Comparison of ENCODE assay signal across 23 cellular contexts in the genomic region with DNA sequence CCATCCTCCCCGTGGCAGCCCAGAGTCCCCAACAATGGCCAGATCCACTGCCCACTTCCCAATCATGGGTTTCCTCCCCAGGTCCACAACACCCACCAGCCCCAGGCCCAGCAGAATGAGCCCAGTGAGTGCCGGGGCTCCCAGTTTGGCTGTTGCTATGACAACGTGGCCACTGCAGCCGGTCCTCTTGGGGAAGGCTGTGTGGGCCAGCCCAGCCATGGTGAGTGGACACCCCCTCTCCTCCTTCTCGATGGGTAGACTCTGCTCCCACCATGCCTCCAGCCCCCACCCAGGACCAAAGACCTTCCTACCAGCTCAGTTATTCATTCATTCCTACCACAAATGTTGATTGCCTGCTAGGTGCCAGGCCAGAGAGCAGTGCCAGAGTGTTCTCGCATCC. TPM values are rescaled to one million over a fixed set of nuclear protein-coding genes. Genes with fewer than 3 reads are reported as not detected.
DNase-seq lines count a peak whose midpoint lies in the region; ATAC-seq, FAIRE-seq and TF ChIP-seq lines count a peak whose summit lies in the region.
"Had no signal": no experiment of that assay in that cellular context is flagged by ENCODE, and none has a peak within 500 bp of the region (broad histone marks: within the 10 kb centered on the region; RNA-seq: fewer than 3 reads in every experiment).

No MANE protein-coding gene starts in this region.

- no peak for TF ChIP-seq RAD21 in HepG2 (CRISPR knock-in tag; IDR thresholded peaks at IDR 0.05)

- H4K20me1 ChIP-seq in HepG2 (ENCODE audit: insufficient read depth, low read length) = no peaks in the 10 kb centered on the region

- H3K4me1 ChIP-seq in HepG2 (ENCODE audit: insufficient read depth, low read length) = peaks cover 46% of the 10 kb centered on the region

- CTCF ChIA-PET in HepG2 (lab: Yijun Ruan, JAX; ENCODE audit: low intra/inter-chr PET ratio, low total read pairs) = no interaction called here

- peak; percentile 15 for DNase-seq in GM12892 (ENCODE audit: insufficient read length)
- no peak for DNase-seq in HTR-8/SVneo (ENCODE audit: insufficient read length, low spot score)
- no peak for DNase-seq in HepG2 (ENCODE audit: low spot score)
- no peak for DNase-seq in sciatic nerve (ENCODE audit: low spot score)
- DNase-seq in NCI-H446 (lab: John Stamatoyannopoulos, UW) = no peak
- no peak for DNase-seq in HUDEP-2 (lab: John Stamatoyannopoulos, UW; ENCODE audit: unreplicated experiment in 76 of 76)
- DNase-seq in stimulated activated CD8-positive, alpha-beta memory T cell treated with anti-CD3 and anti-CD28 coated beads, Interleukin-4, amount 100 ng/mL, for 48 hours = no peak
- DNase-seq: DMS 273 treated with DMSO at 0.1 percent for 48 hours, DMS79, EL, GDM1, IMR-90, NCI-H1048, NCI-H1417, NCI-H1694, NCI-H2029 treated with DMSO at 0.1 percent for 48 hours, NCI-H69, RPMI8226, SHP77 had no signal

- H2AFZ ChIP-seq in HepG2 (ENCODE audit: low read length) = no peak overlapping the region

- POLR2A ChIA-PET in HepG2 (lab: Yijun Ruan, JAX) = no interaction called here

- no peak overlapping the region for H3K9ac ChIP-seq in HepG2 (ENCODE audit: insufficient read depth, low read depth, low read length)

- 17% methylated on average over 5 of the region's 6 CpGs for WGBS in HepG2 (ENCODE audit: low lambda C conversion rate)

- no peaks in the 10 kb centered on the region for H3K36me3 ChIP-seq in HepG2 (replicated peaks in 1 of 2; ENCODE audit: control insufficient read depth in 1 of 2, insufficient read depth in 2 of 2, low read length in 2 of 2)

- no TSS peak for BruUV-seq in HepG2 (replicated peaks; lab: Mats Ljungman, UMichigan)

- no peak for TF ChIP-seq CTCF in HepG2 (CRISPR knock-in tag; IDR thresholded peaks at IDR 0.05)

- peak overlapping the region; percentile 53; the same call in 1 of the 2 replicates for H3K4me2 ChIP-seq in HepG2 (ENCODE audit: low read depth, low read length)

- no peak for TF ChIP-seq EP300 in HepG2 (IDR thresholded peaks at IDR 0.05; ENCODE audit: low read depth in 2 of 2, low read length in 2 of 2)
- TF ChIP-seq EP300 in HepG2 (CRISPR knock-in tag; IDR thresholded peaks at IDR 0.05; ENCODE audit: borderline replicate concordance) = no peak

- in situ Hi-C loops in HepG2 (cut with HindIII; ENCODE audit: extremely low pct_ligation_motif_present, low pct_unique_long_range_greater_than_20kb) = no loop called here

- H3K27me3 ChIP-seq in HepG2 (ENCODE audit: control insufficient read depth in 1 of 2, insufficient read depth in 2 of 2, low read length in 2 of 2) = peaks cover 2 to 43% of the 10 kb centered on the region in 2 experiments; a peak in 3 of 5 replicates

- H3K79me2 ChIP-seq in HepG2 (ENCODE audit: insufficient read depth, low read length) = no peaks in the 10 kb centered on the region

- FAIRE-seq in GM12892 (lab: Jason Lieb, UNC) = no peak
- FAIRE-seq in HTR-8/SVneo (lab: Jason Lieb, UNC) = peak; percentile 85
- no peak for FAIRE-seq in HepG2 (lab: Jason Lieb, UNC)
- FAIRE-seq: GM12878, H54 had no signal

- intact Hi-C loops in HepG2 (cut with micrococcal nuclease; ENCODE audit: unreplicated experiment) = no loop called here
- intact Hi-C loops in sciatic nerve (cut with DNase I) = no loop called here

- H3K4me3 ChIP-seq in HepG2 (replicated peaks in 1 of 3; ENCODE audit: insufficient read depth in 1 of 3, low read depth in 2 of 3, low read length in 3 of 3) = peak overlapping the region in 1 of 3 experiments; percentile 35; a peak in 1 of 6 replicates
- H3K4me3 ChIP-seq: GM12878 had no signal

- TF ChIP-seq POLR2A in GM12892 (IDR thresholded peaks at IDR 0.05; ENCODE audit: low read depth, low read length) = no peak
- TF ChIP-seq POLR2A in HepG2 (IDR thresholded peaks at IDR 0.05; ENCODE audit: insufficient read depth in 1 of 2, low read depth in 2 of 2, low read length in 2 of 2) = no peak

- no peaks in the 10 kb centered on the region for H3K9me3 ChIP-seq in HepG2 (ENCODE audit: low read length)

- no peak overlapping the region for H3K27ac ChIP-seq in HepG2 (ENCODE audit: extremely low read length, insufficient read depth, low read length)
- H3K27ac ChIP-seq: C4-2B had no signal

- ATAC-seq in HepG2 (peak; percentile 13), sciatic nerve (peak; percentile 13)
- ATAC-seq: GM12878 had no signal

TF ChIP-seq in HepG2, 621 proteins besides CTCF, POLR2A, EP300 and RAD21:
- TF ChIP-seq RFX1 (IDR thresholded peaks at IDR 0.05) (peak; percentile 67), RORA (CRISPR knock-in tag; IDR thresholded peaks at IDR 0.05) (no peak), ZIK1 (CRISPR knock-in tag; IDR thresholded peaks at IDR 0.05; ENCODE audit: borderline replicate concordance, low read depth) (no peak), RFX3 (CRISPR knock-in tag; IDR thresholded peaks at IDR 0.05) (peak; percentile 54; the same call in 1 of the 2 replicates), ZNF83 (CRISPR knock-in tag; IDR thresholded peaks at IDR 0.05; ENCODE audit: borderline replicate concordance) (no peak), KLF12 (CRISPR knock-in tag; IDR thresholded peaks at IDR 0.05; ENCODE audit: borderline replicate concordance) (no peak), ZSCAN22 (CRISPR knock-in tag; IDR thresholded peaks at IDR 0.05) (no peak)
TF ChIP-seq in HepG2: peak in this region for 2.

RNA-seq across cellular contexts. Expression of a gene that starts 23.8 kb away (rescaled TPM):
- polyA plus RNA-seq in GM12892 (2012; ENCODE audit: missing spikeins) = 9.8 TPM
- total RNA-seq in HepG2 (2016; rRNA removed; fragmentation: Illumina TruSeq; extraction: Trizol) (not detected in 2 replicates), sciatic nerve (115 TPM)
- total RNA-seq in HepG2 (2016; cell fraction: cytosol; rRNA removed; fragmentation: Illumina TruSeq; extraction: Trizol; ENCODE audit: low read depth) = not detected in 2 replicates
- not detected in 2 replicates for total RNA-seq in HepG2 (2016; cell fraction: insoluble cytoplasmic fraction; rRNA removed; fragmentation: Illumina TruSeq; extraction: Trizol)
- not detected in 2 replicates for total RNA-seq in HepG2 (2016; cell fraction: membrane; rRNA removed; fragmentation: Illumina TruSeq; extraction: Trizol)
- not detected in 2 replicates for total RNA-seq in HepG2 (2016; cell fraction: nucleus; rRNA removed; fragmentation: Illumina TruSeq; extraction: Trizol)
- not detected in 2 replicates for polyA plus RNA-seq in HepG2 (2011; rRNA removed)
- 0.01 TPM in 1 of 2 replicates, not detected in the other for polyA plus RNA-seq in HepG2 (2011; cell fraction: cytosol; rRNA removed)
- polyA plus RNA-seq in HepG2 (2011; cell fraction: nucleus; rRNA removed) = 0.05 TPM in 1 of 2 replicates, not detected in the other
- 0.07 and 0.28 TPM in 2 replicates for polyA plus RNA-seq in HepG2 (2012)
- polyA plus RNA-seq in HepG2 (2016; cell fraction: cytosol; fragmentation: Illumina TruSeq; extraction: Trizol; ENCODE audit: low read depth) = not detected in 2 replicates
- polyA plus RNA-seq in HepG2 (2016; cell fraction: insoluble cytoplasmic fraction; fragmentation: Illumina TruSeq; extraction: Trizol; ENCODE audit: low read depth) = not detected in 2 replicates
- not detected in 2 replicates for polyA plus RNA-seq in HepG2 (2016; cell fraction: membrane; fragmentation: Illumina TruSeq; extraction: Trizol; ENCODE audit: low read depth)
- not detected in 2 replicates for polyA plus RNA-seq in HepG2 (2016; cell fraction: nucleus; fragmentation: Illumina TruSeq; extraction: Trizol; ENCODE audit: insufficient read depth, low read depth)
- 4.1 TPM in 1 of 2 replicates, not detected in the other for polyA minus RNA-seq in HepG2 (2011; rRNA and poly(A)+ RNA removed; ENCODE audit: low replicate concordance)
- polyA minus RNA-seq in HepG2 (2011; cell fraction: cytosol; rRNA and poly(A)+ RNA removed) = not detected in 2 replicates
- not detected in 2 replicates for polyA minus RNA-seq in HepG2 (2011; cell fraction: nucleus; rRNA and poly(A)+ RNA removed)
- total RNA-seq: SK-MEL-5 had no signal

Comparison
In these comparisons a context has a peak if more than half of its experiments do, and no peak if none do; other contexts are left out.
1. RNA of a gene that starts 23.8 kb away (total RNA-seq): 115 TPM in sciatic nerve (single experiment); not detected in HepG2; every median in the first group is over 100 times any median in the second.